ENCODE assay signal across 11 cellular contexts in genomic region chr3:16373270-16373785, GRCh38.
DNase-seq lines count a peak whose midpoint lies in the region; ATAC-seq, FAIRE-seq and TF ChIP-seq lines count a peak whose summit lies in the region.
"Had no signal": no experiment of that assay in that cellular context is flagged by ENCODE, and none has a peak within 500 bp of the region (broad histone marks: within the 10 kb centered on the region; RNA-seq: fewer than 3 reads in every experiment).

No MANE protein-coding gene starts in this region.

- ATAC-seq in activated CD8-positive, alpha-beta memory T cell treated with anti-CD3 and anti-CD28 coated beads, Interleukin-2, amount 10 ng/mL, durations not matched to agents 7 days and 5 days, result no peak
- ATAC-seq in HG03159 (IDR thresholded peaks at IDR 0.05; ENCODE audit: unreplicated experiment), result no peak

- peaks cover 12% of the 10 kb centered on the region for H3K36me3 ChIP-seq in CD8-positive, alpha-beta memory T cell (ENCODE audit: insufficient read depth, low read length)

- POLR2A ChIA-PET in CD8-positive, alpha-beta memory T cell (lab: Charles Lee), result no interaction called here

- peak overlapping the region in 7 of 8 donors; percentile 21 to 81 (median 72) for H3K27ac Mint-ChIP-seq in CD8-positive, alpha-beta memory T cell
- H3K27ac Mint-ChIP-seq in brain (peak overlapping the region in 4 of 5 experiments; percentile 61 to 90 (median 76)), osteocyte (ENCODE audit: unreplicated experiment) (peak overlapping the region; percentile 17)
- no peak overlapping the region for H3K27ac Mint-ChIP-seq in activated CD8-positive, alpha-beta memory T cell treated with anti-CD3 and anti-CD28 coated beads, Interleukin-2, amount 10 ng/mL, durations not matched to agents 7 days and 5 days

- peaks cover 0 to 92% (median 11%) of the 10 kb centered on the region in 3 donors for H3K36me3 Mint-ChIP-seq in CD8-positive, alpha-beta memory T cell
- H3K36me3 Mint-ChIP-seq in brain, result peaks cover 18% of the 10 kb centered on the region
- H3K36me3 Mint-ChIP-seq in osteocyte (ENCODE audit: unreplicated experiment), result peaks cover 57% of the 10 kb centered on the region
- H3K36me3 Mint-ChIP-seq in activated CD8-positive, alpha-beta memory T cell treated with anti-CD3 and anti-CD28 coated beads, Interleukin-2, amount 10 ng/mL, durations not matched to agents 7 days and 5 days, result peaks cover 79% of the 10 kb centered on the region

- H3K27ac ChIP-seq in CD8-positive, alpha-beta memory T cell (ENCODE audit: low read depth, low read length), result no peak overlapping the region

- H3K27me3 ChIP-seq in CD8-positive, alpha-beta memory T cell (ENCODE audit: insufficient read depth, low read length, poor library complexity, severe bottlenecking), result no peaks in the 10 kb centered on the region

- H3K4me1 Mint-ChIP-seq in CD8-positive, alpha-beta memory T cell, result peaks cover 61 to 85% (median 82%) of the 10 kb centered on the region in 3 donors
- H3K4me1 Mint-ChIP-seq in brain (peaks cover 74% of the 10 kb centered on the region), osteocyte (ENCODE audit: unreplicated experiment) (peaks cover 56% of the 10 kb centered on the region)
- H3K4me1 Mint-ChIP-seq in activated CD8-positive, alpha-beta memory T cell treated with anti-CD3 and anti-CD28 coated beads, Interleukin-2, amount 10 ng/mL, durations not matched to agents 7 days and 5 days, result peaks cover 67% of the 10 kb centered on the region

- CTCF ChIA-PET in CD8-positive, alpha-beta memory T cell (lab: Charles Lee), result interaction anchor here (0.6 to 1.0 kb wide), 2 partner anchors 50 to 110 kb away, joined by 3 read pairs; no protein-coding TSS in a partner anchor
- CTCF ChIA-PET in activated CD8-positive, alpha-beta memory T cell treated with anti-CD3 and anti-CD28 coated beads, Interleukin-2, amount 10 ng/mL, durations not matched to agents 7 days and 5 days (lab: Charles Lee), result no interaction called here

- peak overlapping the region in 2 of 7 donors; percentile 29 to 88 for H3K4me3 Mint-ChIP-seq in CD8-positive, alpha-beta memory T cell
- peak overlapping the region in 1 of 5 experiments; percentile 11 for H3K4me3 Mint-ChIP-seq in brain
- no peak overlapping the region for H3K4me3 Mint-ChIP-seq in osteocyte (ENCODE audit: unreplicated experiment)
- no peak overlapping the region for H3K4me3 Mint-ChIP-seq in activated CD8-positive, alpha-beta memory T cell treated with anti-CD3 and anti-CD28 coated beads, Interleukin-2, amount 10 ng/mL, durations not matched to agents 7 days and 5 days

- peak; percentile 40 for FAIRE-seq in GM19239 (lab: Jason Lieb, UNC)

- no peaks in the 10 kb centered on the region for H3K27me3 Mint-ChIP-seq in CD8-positive, alpha-beta memory T cell
- no peaks in the 10 kb centered on the region for H3K27me3 Mint-ChIP-seq in brain
- no peaks in the 10 kb centered on the region for H3K27me3 Mint-ChIP-seq in osteocyte (ENCODE audit: unreplicated experiment)
- no peaks in the 10 kb centered on the region for H3K27me3 Mint-ChIP-seq in activated CD8-positive, alpha-beta memory T cell treated with anti-CD3 and anti-CD28 coated beads, Interleukin-2, amount 10 ng/mL, durations not matched to agents 7 days and 5 days

- H3K4me1 ChIP-seq in CD8-positive, alpha-beta memory T cell (ENCODE audit: insufficient read depth, low read length), result peaks cover 60% of the 10 kb centered on the region

- no peak overlapping the region for H3K4me3 ChIP-seq in CD8-positive, alpha-beta memory T cell (ENCODE audit: low read length)

- H3K9me3 Mint-ChIP-seq in CD8-positive, alpha-beta memory T cell, result no peaks in the 10 kb centered on the region
- H3K9me3 Mint-ChIP-seq in brain, result peaks cover 0 to 6% (median 0%) of the 10 kb centered on the region in 5 experiments
- H3K9me3 Mint-ChIP-seq in osteocyte (ENCODE audit: unreplicated experiment), result no peaks in the 10 kb centered on the region
- H3K9me3 Mint-ChIP-seq in activated CD8-positive, alpha-beta memory T cell treated with anti-CD3 and anti-CD28 coated beads, Interleukin-2, amount 10 ng/mL, durations not matched to agents 7 days and 5 days (ENCODE audit: low read depth), result no peaks in the 10 kb centered on the region

- no peaks in the 10 kb centered on the region for H3K9me3 ChIP-seq in CD8-positive, alpha-beta memory T cell (ENCODE audit: low read length)

- DNase-seq in CD8-positive, alpha-beta memory T cell, result no peak
- DNase-seq in GM19239 (ENCODE audit: insufficient read length, low spot score), result no peak
- no peak for DNase-seq in osteocyte (ENCODE audit: extremely low spot score, unreplicated experiment)
- no peak for DNase-seq in NCI-H446 treated with DMSO at 0.1 percent for 48 hours (lab: John Stamatoyannopoulos, UW)
- no peak for DNase-seq in NCI-H2196 (lab: John Stamatoyannopoulos, UW; ENCODE audit: unreplicated experiment)
- DNase-seq in activated CD8-positive, alpha-beta memory T cell treated with anti-CD3 and anti-CD28 coated beads, Interleukin-2, amount 10 ng/mL, durations not matched to agents 7 days and 5 days, result no peak
- DNase-seq: activated CD4-positive, CD25-positive, alpha-beta regulatory T cell; amniotic stem cell; NCI-H187 had no signal

- no peak for TF ChIP-seq CTCF in brain (conservative IDR thresholded peaks at IDR 0.05)
- no peak for TF ChIP-seq CTCF in osteocyte (IDR thresholded peaks at IDR 0.05)
